In the genomic region with DNA sequence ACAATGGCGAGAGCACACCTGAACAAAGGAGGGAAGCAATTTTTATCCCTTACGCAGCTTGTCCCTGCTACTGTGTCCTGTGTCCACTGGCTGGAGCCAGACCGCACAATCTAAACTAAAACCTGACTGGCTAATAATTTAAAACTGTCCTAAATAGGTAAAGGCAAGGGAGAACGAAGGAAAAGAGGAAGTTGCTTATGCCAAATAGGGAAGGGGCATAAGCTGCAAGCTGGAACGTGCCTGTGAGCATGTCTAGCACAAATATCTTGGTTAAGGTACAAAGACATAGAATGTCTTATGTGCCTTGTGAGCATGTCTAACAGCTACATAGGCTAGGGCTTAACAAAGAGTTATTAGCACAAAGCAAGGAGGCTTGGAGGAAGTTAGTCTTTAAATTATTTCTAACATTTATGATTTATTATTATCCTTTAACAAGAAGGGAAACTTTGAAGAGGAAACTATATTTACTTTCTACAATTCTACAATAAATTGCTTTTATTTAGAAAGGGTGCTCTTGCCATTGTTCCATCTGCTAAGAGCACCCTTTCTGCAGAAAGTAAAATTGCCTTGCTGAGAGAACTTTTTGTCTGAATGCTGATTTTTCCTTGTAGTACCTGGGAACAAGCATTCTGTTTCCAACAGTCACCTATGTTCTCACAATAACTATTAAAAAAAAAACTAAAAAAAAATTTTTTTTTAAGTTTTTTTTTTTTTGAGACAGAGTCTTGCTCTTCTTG, we compare ENCODE assay signal across 23 cellular contexts.
"Had no signal": no experiment of that assay in that cellular context is flagged by ENCODE, and none has a peak within 500 bp of the region (broad histone marks: within the 10 kb centered on the region; RNA-seq: fewer than 3 reads in every experiment).

No MANE protein-coding gene starts in this region.

- H3K4me1 Mint-ChIP-seq: activated naive CD8-positive, alpha-beta T cell treated with anti-CD3 and anti-CD28 coated beads, Interleukin-2, amount 50 U/mL, for 24 hours; activated T-helper 17 cell treated with anti-CD3 and anti-CD28 coated beads, Interleukin-2, amount 50 U/mL, for 72 hours had no signal

- H3K4me3 Mint-ChIP-seq: activated naive CD8-positive, alpha-beta T cell treated with anti-CD3 and anti-CD28 coated beads, Interleukin-2, amount 50 U/mL, for 24 hours; activated T-helper 17 cell treated with anti-CD3 and anti-CD28 coated beads, Interleukin-2, amount 50 U/mL, for 72 hours; dendritic cell treated with granulocyte-macrophage colony-stimulating factor and Interleukin-4, amounts not matched to agents 40 ng/mL and 50 ng/mL, for 4 days; natural killer cell treated with Interleukin-12 subunit alpha and Interleukin-12 subunit beta and Interleukin-15 and Interleukin-18, amount 100 ng/mL, for 72 hours had no signal

- DNase-seq: activated CD4-positive, CD25-positive, alpha-beta regulatory T cell treated with anti-CD3 and anti-CD28 coated beads, Interleukin-2, amount 50 U/mL, for 72 hours; activated naive CD4-positive, alpha-beta T cell treated with Interleukin-2 at 50 U/mL for 16 hours; activated naive CD8-positive, alpha-beta T cell treated with anti-CD3 and anti-CD28 coated beads, Interleukin-2, amount 50 U/mL, for 24 hours; activated T-cell treated with anti-CD3 and anti-CD28 coated beads for 4 hours; cerebellar nuclear complex; effector memory CD4-positive, alpha-beta T cell; foreskin melanocyte; heart left ventricle; occipital lobe; right cardiac atrium; small intestine; stimulated activated CD4-positive, alpha-beta T cell treated with anti-CD3 and anti-CD28 coated beads, Interleukin-4, amount 100 ng/mL, for 4 hours; stimulated activated CD8-positive, alpha-beta memory T cell treated with anti-CD3 and anti-CD28 coated beads, Interleukin-4, amount 100 ng/mL, for 48 hours; stimulated activated naive CD4-positive, alpha-beta T cell treated with Interleukin-2 at 50 U/mL for 16 hours; substantia nigra had no signal

- H3K27me3 ChIP-seq: ascending aorta, breast epithelium, heart left ventricle, tibial nerve had no signal

- ATAC-seq: activated naive CD8-positive, alpha-beta T cell treated with anti-CD3 and anti-CD28 coated beads, Interleukin-2, amount 50 U/mL, for 24 hours; activated T-helper 17 cell treated with anti-CD3 and anti-CD28 coated beads, Interleukin-2, amount 50 U/mL, for 72 hours; heart left ventricle; natural killer cell treated with Interleukin-12 subunit alpha and Interleukin-12 subunit beta and Interleukin-15 and Interleukin-18, amount 100 ng/mL, for 72 hours; right cardiac atrium had no signal

- H3K27me3 Mint-ChIP-seq: activated naive CD8-positive, alpha-beta T cell treated with anti-CD3 and anti-CD28 coated beads, Interleukin-2, amount 50 U/mL, for 24 hours; activated T-helper 17 cell treated with anti-CD3 and anti-CD28 coated beads, Interleukin-2, amount 50 U/mL, for 72 hours; dendritic cell treated with granulocyte-macrophage colony-stimulating factor and Interleukin-4, amounts not matched to agents 40 ng/mL and 50 ng/mL, for 4 days; natural killer cell treated with Interleukin-12 subunit alpha and Interleukin-12 subunit beta and Interleukin-15 and Interleukin-18, amount 100 ng/mL, for 72 hours; progenitor cell of endocrine pancreas had no signal

- H3K4me1 ChIP-seq: ascending aorta, breast epithelium, heart left ventricle had no signal

- H3K9me3 Mint-ChIP-seq: natural killer cell treated with Interleukin-12 subunit alpha and Interleukin-12 subunit beta and Interleukin-15 and Interleukin-18, amount 100 ng/mL, for 72 hours had no signal

- H3K27ac ChIP-seq: ascending aorta, breast epithelium, epithelial cell of prostate, heart left ventricle, tibial nerve had no signal

- H3K36me3 ChIP-seq: breast epithelium had no signal

- H3K27ac Mint-ChIP-seq: activated naive CD8-positive, alpha-beta T cell treated with anti-CD3 and anti-CD28 coated beads, Interleukin-2, amount 50 U/mL, for 24 hours; activated T-helper 17 cell treated with anti-CD3 and anti-CD28 coated beads, Interleukin-2, amount 50 U/mL, for 72 hours; dendritic cell treated with granulocyte-macrophage colony-stimulating factor and Interleukin-4, amounts not matched to agents 40 ng/mL and 50 ng/mL, for 4 days; natural killer cell treated with Interleukin-12 subunit alpha and Interleukin-12 subunit beta and Interleukin-15 and Interleukin-18, amount 100 ng/mL, for 72 hours; progenitor cell of endocrine pancreas had no signal

- H3K4me3 ChIP-seq: ascending aorta, breast epithelium, heart left ventricle, tibial nerve had no signal

- H3K36me3 Mint-ChIP-seq: natural killer cell treated with Interleukin-12 subunit alpha and Interleukin-12 subunit beta and Interleukin-15 and Interleukin-18, amount 100 ng/mL, for 72 hours had no signal
